In the genomic region with DNA sequence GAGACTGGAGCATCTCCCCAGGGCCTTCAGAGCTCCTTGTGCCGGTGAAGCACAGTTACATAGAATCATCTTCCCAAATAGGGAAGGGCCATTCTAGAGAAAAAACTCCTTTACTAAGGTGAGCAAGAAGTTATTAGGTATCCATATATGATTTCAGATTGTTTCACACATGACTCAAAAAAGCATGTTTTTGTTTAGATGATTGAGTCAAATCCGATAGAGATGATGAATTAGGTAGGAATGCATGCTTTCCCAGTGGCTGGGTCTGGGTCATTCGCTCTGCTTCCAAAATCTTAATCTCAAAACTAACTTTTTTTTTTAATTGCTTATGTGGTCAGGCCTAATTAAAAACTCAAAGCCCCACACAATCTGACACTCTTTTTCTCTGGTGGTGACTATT, we compare ENCODE assay signal across 20 cellular contexts. TPM values are rescaled to one million over a fixed set of nuclear protein-coding genes. Genes with fewer than 3 reads are reported as not detected.
"Had no signal": no experiment of that assay in that cellular context is flagged by ENCODE, and none has a peak within 500 bp of the region (broad histone marks: within the 10 kb centered on the region; RNA-seq: fewer than 3 reads in every experiment).

No MANE protein-coding gene starts in this region.

- H3K4me1 ChIP-seq: ascending aorta, lower lobe of right lung, right atrium auricular region, stomach had no signal

- H3K27me3 Mint-ChIP-seq: activated CD4-positive, alpha-beta memory T cell treated with anti-CD3 and anti-CD28 coated beads for 36 hours; activated naive CD8-positive, alpha-beta T cell treated with anti-CD3 and anti-CD28 coated beads, Interleukin-2, amount 10 ng/mL, durations not matched to agents 7 days and 5 days; naive B cell had no signal

- H3K27ac ChIP-seq: ascending aorta, lower lobe of right lung, neutrophil, right atrium auricular region, stomach had no signal

- H3K4me3 ChIP-seq: ascending aorta, lower lobe of right lung, right atrium auricular region, stomach had no signal

- H3K27me3 ChIP-seq: ascending aorta, neutrophil, right atrium auricular region, stomach had no signal

- H3K4me3 Mint-ChIP-seq: activated CD4-positive, alpha-beta memory T cell treated with anti-CD3 and anti-CD28 coated beads for 36 hours; activated naive CD8-positive, alpha-beta T cell treated with anti-CD3 and anti-CD28 coated beads, Interleukin-2, amount 10 ng/mL, durations not matched to agents 7 days and 5 days; activated T-cell treated with anti-CD3 and anti-CD28 coated beads, Interleukin-2, amount 50 U/mL, for 4 hours; naive B cell had no signal

- H3K36me3 ChIP-seq: ascending aorta, lower lobe of right lung, neutrophil, right atrium auricular region had no signal

- H3K9me3 ChIP-seq: ascending aorta, lower lobe of right lung, neutrophil, right atrium auricular region had no signal

- ATAC-seq: activated T-cell treated with anti-CD3 and anti-CD28 coated beads, Interleukin-2, amount 50 U/mL, for 4 hours; left cardiac atrium had no signal

- H3K27ac Mint-ChIP-seq: activated CD4-positive, alpha-beta memory T cell treated with anti-CD3 and anti-CD28 coated beads for 36 hours had no signal

- H3K4me1 Mint-ChIP-seq: naive B cell had no signal

- DNase-seq: activated CD4-positive, alpha-beta memory T cell treated with anti-CD3 and anti-CD28 coated beads for 36 hours; activated CD4-positive, CD25-positive, alpha-beta regulatory T cell treated with anti-CD3 and anti-CD28 coated beads, Interleukin-2, amount 50 U/mL, for 72 hours; activated effector memory CD4-positive, alpha-beta T cell treated with anti-CD3 and anti-CD28 coated beads, Interleukin-2, amount 50 U/mL, for 16 hours; activated naive CD8-positive, alpha-beta T cell treated with anti-CD3 and anti-CD28 coated beads, Interleukin-2, amount 10 ng/mL, durations not matched to agents 7 days and 5 days; activated T-cell treated with anti-CD3 and anti-CD28 coated beads, Interleukin-2, amount 50 U/mL, for 4 hours; effector memory CD4-positive, alpha-beta T cell; erythroblast; glutamatergic neuron; left cardiac atrium; lower lobe of right lung; naive B cell; small intestine; stomach had no signal

RNA-seq across cellular contexts. Expression of a gene that starts 3.8 kb away (rescaled TPM):
- total RNA-seq: activated CD4-positive, alpha-beta memory T cell treated with anti-CD3 and anti-CD28 coated beads for 36 hours; activated naive CD8-positive, alpha-beta T cell treated with anti-CD3 and anti-CD28 coated beads, Interleukin-2, amount 10 ng/mL, durations not matched to agents 7 days and 5 days; activated T-cell treated with anti-CD3 and anti-CD28 coated beads, Interleukin-2, amount 50 U/mL, for 4 hours; ascending aorta; cardiac septum; fibroblast of villous mesenchyme; left cardiac atrium; lower lobe of right lung; posterior vena cava; right atrium auricular region; stomach; urinary bladder had no signal
